ENCODE assay signal across 9 cellular contexts in the genomic region with DNA sequence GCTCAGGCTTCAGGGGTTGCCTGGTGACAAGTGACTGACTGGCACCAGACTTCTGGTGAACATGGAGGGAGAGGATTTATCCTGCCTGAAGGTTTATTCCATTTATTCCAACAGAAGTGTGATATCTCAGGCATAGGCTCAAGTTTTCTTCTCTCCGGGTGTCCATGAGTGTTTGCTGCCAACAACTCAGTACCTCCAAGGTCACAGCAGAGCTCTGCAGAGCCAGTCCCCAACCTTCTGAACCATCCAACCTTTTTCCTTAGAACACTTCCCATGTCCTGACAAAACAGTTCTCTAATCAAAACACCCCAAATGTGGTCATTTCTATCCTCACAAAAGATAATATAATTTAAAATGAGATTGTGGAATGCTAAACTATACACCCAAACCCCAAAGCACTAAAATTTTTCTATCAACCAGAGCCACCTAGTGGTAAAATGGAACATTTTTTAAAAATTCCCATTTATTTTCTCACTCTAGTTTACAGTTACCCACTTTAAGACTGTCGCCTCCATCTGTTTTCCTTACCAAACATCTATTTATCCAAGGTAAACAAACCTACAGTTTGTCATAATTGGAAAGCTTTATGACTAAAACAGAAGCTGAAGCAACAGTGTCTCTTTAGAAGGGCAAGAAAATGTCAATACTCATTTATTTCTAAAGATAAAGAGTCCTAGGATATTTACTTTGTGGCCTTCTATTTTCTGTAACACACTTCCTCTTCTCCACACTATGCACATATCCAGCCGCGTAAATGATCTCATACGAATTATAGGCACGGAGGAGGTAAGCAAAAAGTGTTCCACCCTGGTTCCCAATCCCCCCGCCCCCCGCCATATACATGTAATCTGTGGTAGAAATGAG. TPM values are rescaled to one million over a fixed set of nuclear protein-coding genes. Genes with fewer than 3 reads are reported as not detected.
DNase-seq lines count a peak whose midpoint lies in the region; ATAC-seq and TF ChIP-seq lines count a peak whose summit lies in the region.
"Had no signal": no experiment of that assay in that cellular context is flagged by ENCODE, and none has a peak within 500 bp of the region (broad histone marks: within the 10 kb centered on the region; RNA-seq: fewer than 3 reads in every experiment).

No MANE protein-coding gene starts in this region.

- peaks cover 29% of the 10 kb centered on the region for H3K4me1 Mint-ChIP-seq in activated CD8-positive, alpha-beta memory T cell treated with anti-CD3 and anti-CD28 coated beads, Interleukin-2, amount 10 ng/mL, durations not matched to agents 7 days and 5 days
- peaks cover 24% of the 10 kb centered on the region for H3K4me1 Mint-ChIP-seq in activated CD4-positive, alpha-beta T cell treated with anti-CD3 and anti-CD28 coated beads, Interleukin-2, amount 10 ng/mL, durations not matched to agents 24 days and 14 days

- no peaks in the 10 kb centered on the region for H3K9me3 Mint-ChIP-seq in activated CD8-positive, alpha-beta memory T cell treated with anti-CD3 and anti-CD28 coated beads, Interleukin-2, amount 10 ng/mL, durations not matched to agents 7 days and 5 days (ENCODE audit: low read depth)
- H3K9me3 Mint-ChIP-seq in activated CD4-positive, alpha-beta T cell treated with anti-CD3 and anti-CD28 coated beads, Interleukin-2, amount 10 ng/mL, durations not matched to agents 24 days and 14 days = no peaks in the 10 kb centered on the region

- H3K4me3 Mint-ChIP-seq in activated CD8-positive, alpha-beta memory T cell treated with anti-CD3 and anti-CD28 coated beads, Interleukin-2, amount 10 ng/mL, durations not matched to agents 7 days and 5 days = no peak overlapping the region
- H3K4me3 Mint-ChIP-seq in activated CD4-positive, alpha-beta T cell treated with anti-CD3 and anti-CD28 coated beads, Interleukin-2, amount 10 ng/mL, durations not matched to agents 24 days and 14 days = no peak overlapping the region
- H3K4me3 Mint-ChIP-seq: activated naive CD8-positive, alpha-beta T cell had no signal

- H3K27me3 Mint-ChIP-seq in activated CD8-positive, alpha-beta memory T cell treated with anti-CD3 and anti-CD28 coated beads, Interleukin-2, amount 10 ng/mL, durations not matched to agents 7 days and 5 days = no peaks in the 10 kb centered on the region
- H3K27me3 Mint-ChIP-seq in activated CD4-positive, alpha-beta T cell treated with anti-CD3 and anti-CD28 coated beads, Interleukin-2, amount 10 ng/mL, durations not matched to agents 24 days and 14 days = no peaks in the 10 kb centered on the region
- H3K27me3 Mint-ChIP-seq: activated naive CD8-positive, alpha-beta T cell had no signal

- CTCF ChIA-PET in activated CD8-positive, alpha-beta memory T cell treated with anti-CD3 and anti-CD28 coated beads, Interleukin-2, amount 10 ng/mL, durations not matched to agents 7 days and 5 days (lab: Charles Lee) = interaction anchor here (0.5 to 10.4 kb wide), 21 partner anchors 9 to 487 kb away, joined by 3 to 150 read pairs (median 4); a partner anchor contains a TSS

- peaks cover 13% of the 10 kb centered on the region for H3K36me3 Mint-ChIP-seq in activated CD8-positive, alpha-beta memory T cell treated with anti-CD3 and anti-CD28 coated beads, Interleukin-2, amount 10 ng/mL, durations not matched to agents 7 days and 5 days
- peaks cover 10% of the 10 kb centered on the region for H3K36me3 Mint-ChIP-seq in activated CD4-positive, alpha-beta T cell treated with anti-CD3 and anti-CD28 coated beads, Interleukin-2, amount 10 ng/mL, durations not matched to agents 24 days and 14 days (ENCODE audit: low read depth)

- peak; percentile 34 for ATAC-seq in activated CD8-positive, alpha-beta memory T cell treated with anti-CD3 and anti-CD28 coated beads, Interleukin-2, amount 10 ng/mL, durations not matched to agents 7 days and 5 days
- ATAC-seq in GM21825 (IDR thresholded peaks at IDR 0.05; ENCODE audit: unreplicated experiment) = no peak

- TF ChIP-seq CTCF in choroid plexus epithelial cell (conservative IDR thresholded peaks at IDR 0.05; ENCODE audit: low read depth, low read length) = peak; percentile 53

- no peak overlapping the region for H3K27ac Mint-ChIP-seq in activated CD8-positive, alpha-beta memory T cell treated with anti-CD3 and anti-CD28 coated beads, Interleukin-2, amount 10 ng/mL, durations not matched to agents 7 days and 5 days
- no peak overlapping the region for H3K27ac Mint-ChIP-seq in activated CD4-positive, alpha-beta T cell treated with anti-CD3 and anti-CD28 coated beads, Interleukin-2, amount 10 ng/mL, durations not matched to agents 24 days and 14 days
- H3K27ac Mint-ChIP-seq: activated naive CD8-positive, alpha-beta T cell had no signal

- intact Hi-C loops in activated CD4-positive, alpha-beta T cell treated with anti-CD3 and anti-CD28 coated beads, Interleukin-2, amount 10 ng/mL, durations not matched to agents 24 days and 14 days (cut with micrococcal nuclease) = loop anchor here (1.0 to 5.0 kb wide), 4 partner anchors 97 to 232 kb away; no protein-coding TSS in a partner anchor

- H3K4me3 ChIP-seq in choroid plexus epithelial cell (ENCODE audit: low read depth, low read length) = no peak overlapping the region

- DNase-seq in activated CD8-positive, alpha-beta memory T cell treated with anti-CD3 and anti-CD28 coated beads, Interleukin-2, amount 10 ng/mL, durations not matched to agents 7 days and 5 days = no peak
- no peak for DNase-seq in activated CD8-positive, alpha-beta memory T cell treated with anti-CD3 and anti-CD28 coated beads, Interleukin-2, amount 50 U/mL, for 4 hours
- peak; percentile 10 for DNase-seq in NCI-H2196 treated with DMSO at 0.1 percent for 48 hours (lab: John Stamatoyannopoulos, UW; ENCODE audit: unreplicated experiment)
- DNase-seq in choroid plexus epithelial cell (ENCODE audit: low read depth) = peak; percentile 47
- peak; percentile 20 for DNase-seq in midbrain (lab: John Stamatoyannopoulos, UW)
- no peak for DNase-seq in activated gamma-delta T cell treated with Interleukin-2 at 50 U/mL for 16 hours
- no peak for DNase-seq in activated CD4-positive, alpha-beta T cell treated with anti-CD3 and anti-CD28 coated beads, Interleukin-2, amount 10 ng/mL, durations not matched to agents 24 days and 14 days

RNA-seq across cellular contexts. Expression of a gene that starts 39.5 kb away (rescaled TPM):
- 10 to 100 TPM; 23.9 to 25.4 TPM for total RNA-seq in activated CD8-positive, alpha-beta memory T cell treated with anti-CD3 and anti-CD28 coated beads, Interleukin-2, amount 10 ng/mL, durations not matched to agents 7 days and 5 days
- total RNA-seq in activated CD4-positive, alpha-beta T cell treated with anti-CD3 and anti-CD28 coated beads, Interleukin-2, amount 10 ng/mL, durations not matched to agents 24 days and 14 days = 7.9 and 9.0 TPM in 2 replicates

Comparison
In these comparisons a context has a peak if more than half of its experiments do, and no peak if none do; other contexts are left out.
1. DNase-seq: peak in NCI-H2196 treated with DMSO at 0.1 percent for 48 hours (single experiment), choroid plexus epithelial cell (single experiment) and midbrain (single experiment); none in activated CD8-positive, alpha-beta memory T cell treated with anti-CD3 and anti-CD28 coated beads, Interleukin-2, amount 10 ng/mL, durations not matched to agents 7 days and 5 days (single experiment), activated CD8-positive, alpha-beta memory T cell treated with anti-CD3 and anti-CD28 coated beads, Interleukin-2, amount 50 U/mL, for 4 hours (single experiment), activated gamma-delta T cell treated with Interleukin-2 at 50 U/mL for 16 hours (single experiment) and activated CD4-positive, alpha-beta T cell treated with anti-CD3 and anti-CD28 coated beads, Interleukin-2, amount 10 ng/mL, durations not matched to agents 24 days and 14 days (single experiment).